In the genomic region with DNA sequence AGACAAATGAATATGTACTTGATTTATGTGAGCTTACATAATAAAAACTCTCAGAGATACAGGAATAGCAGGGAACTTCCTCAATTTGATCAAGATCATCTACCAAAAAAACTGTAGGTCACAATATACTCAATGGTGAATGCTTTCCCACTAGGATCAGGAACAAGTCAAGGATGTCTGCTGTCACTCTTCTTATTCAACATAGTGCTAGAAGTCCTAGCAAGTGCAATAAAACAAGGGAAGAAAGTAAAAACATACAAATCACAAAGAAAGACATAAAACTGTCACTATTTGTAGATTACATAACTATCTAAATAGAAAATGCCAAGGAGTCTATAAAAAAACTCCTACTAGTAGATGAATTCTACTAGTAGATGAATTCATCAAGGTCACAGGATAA, we compare ENCODE assay signal across 29 cellular contexts.
"Had no signal": no experiment of that assay in that cellular context is flagged by ENCODE, and none has a peak within 500 bp of the region (broad histone marks: within the 10 kb centered on the region; RNA-seq: fewer than 3 reads in every experiment).

No MANE protein-coding gene starts in this region.

- H3K4me3 ChIP-seq: left lung, lung, neural progenitor cell, psoas muscle, right lobe of liver, smooth muscle cell, tibial nerve, uterus had no signal

- H3K27ac Mint-ChIP-seq: immature natural killer cell; mesothelial cell of epicardium; naive B cell; natural killer cell; nephron progenitor cell; neural progenitor cell; stimulated activated memory B cell treated with anti-CD40 and anti-IgM and Interleukin-4, amounts not matched to agents 10 μg/mL and 1 μg/mL and 100 μg/mL, for 72 hours; stimulated activated naive CD8-positive, alpha-beta T cell treated with anti-CD3 and anti-CD28 coated beads, Interleukin-15, amount 100 ng/mL, for 72 hours; type B pancreatic cell had no signal

- FAIRE-seq: islet of Langerhans, kidney had no signal

- H3K4me1 ChIP-seq: left lung, parathyroid adenoma, psoas muscle, right lobe of liver, tibial nerve, uterus had no signal

- H3K27me3 Mint-ChIP-seq: type B pancreatic cell had no signal

- H3K4me2 ChIP-seq: smooth muscle cell had no signal

- H3K4me3 Mint-ChIP-seq: immature natural killer cell; mesothelial cell of epicardium; naive B cell; natural killer cell; nephron progenitor cell; neural progenitor cell; stimulated activated memory B cell treated with anti-CD40 and anti-IgM and Interleukin-4, amounts not matched to agents 10 μg/mL and 1 μg/mL and 100 μg/mL, for 72 hours; stimulated activated naive CD8-positive, alpha-beta T cell treated with anti-CD3 and anti-CD28 coated beads, Interleukin-15, amount 100 ng/mL, for 72 hours; type B pancreatic cell had no signal

- ATAC-seq: left colon; left lung; natural killer cell; psoas muscle; right lobe of liver; stimulated activated memory B cell treated with anti-CD40 and anti-IgM and Interleukin-4, amounts not matched to agents 10 μg/mL and 1 μg/mL and 100 μg/mL, for 72 hours; stimulated activated naive CD8-positive, alpha-beta T cell treated with anti-CD3 and anti-CD28 coated beads, Interleukin-15, amount 100 ng/mL, for 72 hours had no signal

- H3K9me3 Mint-ChIP-seq: immature natural killer cell; naive B cell; natural killer cell; stimulated activated memory B cell treated with anti-CD40 and anti-IgM and Interleukin-4, amounts not matched to agents 10 μg/mL and 1 μg/mL and 100 μg/mL, for 72 hours; stimulated activated naive CD8-positive, alpha-beta T cell treated with anti-CD3 and anti-CD28 coated beads, Interleukin-15, amount 100 ng/mL, for 72 hours had no signal

- DNase-seq: immature natural killer cell; kidney; left colon; left lung; mesendoderm; naive B cell; natural killer cell; nephron progenitor cell; occipital lobe; psoas muscle; right lobe of liver; stimulated activated CD4-positive, alpha-beta T cell treated with anti-CD3 and anti-CD28 coated beads, Interleukin-1b, Interleukin-23, amount 100 ng/mL, for 48 hours; stimulated activated CD4-positive, alpha-beta T cell treated with anti-CD3 and anti-CD28 coated beads, Interleukin-2, amount 100 ng/mL, for 48 hours; stimulated activated CD4-positive, alpha-beta T cell treated with anti-CD3 and anti-CD28 coated beads, Interleukin-4, amount 100 ng/mL, for 4 hours; stimulated activated CD8-positive, alpha-beta memory T cell treated with anti-CD3 and anti-CD28 coated beads, Interleukin-4, amount 100 ng/mL, for 48 hours; stimulated activated naive CD4-positive, alpha-beta T cell treated with Interleukin-2 at 50 U/mL for 16 hours; stimulated activated naive CD8-positive, alpha-beta T cell treated with anti-CD3 and anti-CD28 coated beads, Interleukin-15, amount 100 ng/mL, for 72 hours; substantia nigra; uterus had no signal

- H3K36me3 Mint-ChIP-seq: immature natural killer cell; naive B cell; natural killer cell; neural progenitor cell; stimulated activated memory B cell treated with anti-CD40 and anti-IgM and Interleukin-4, amounts not matched to agents 10 μg/mL and 1 μg/mL and 100 μg/mL, for 72 hours; type B pancreatic cell had no signal

- H3K4me1 Mint-ChIP-seq: immature natural killer cell; mesothelial cell of epicardium; naive B cell; natural killer cell; nephron progenitor cell; neural progenitor cell; stimulated activated memory B cell treated with anti-CD40 and anti-IgM and Interleukin-4, amounts not matched to agents 10 μg/mL and 1 μg/mL and 100 μg/mL, for 72 hours; stimulated activated naive CD8-positive, alpha-beta T cell treated with anti-CD3 and anti-CD28 coated beads, Interleukin-15, amount 100 ng/mL, for 72 hours had no signal

- H3K9me3 ChIP-seq: left lung, neutrophil, psoas muscle, right lobe of liver, tibial nerve, uterus had no signal

- H3K27ac ChIP-seq: left lung, neural progenitor cell, neutrophil, parathyroid adenoma, psoas muscle, right lobe of liver, tibial nerve, uterus had no signal
